8 cellular contexts compared by ENCODE assay signal in the genomic region with DNA sequence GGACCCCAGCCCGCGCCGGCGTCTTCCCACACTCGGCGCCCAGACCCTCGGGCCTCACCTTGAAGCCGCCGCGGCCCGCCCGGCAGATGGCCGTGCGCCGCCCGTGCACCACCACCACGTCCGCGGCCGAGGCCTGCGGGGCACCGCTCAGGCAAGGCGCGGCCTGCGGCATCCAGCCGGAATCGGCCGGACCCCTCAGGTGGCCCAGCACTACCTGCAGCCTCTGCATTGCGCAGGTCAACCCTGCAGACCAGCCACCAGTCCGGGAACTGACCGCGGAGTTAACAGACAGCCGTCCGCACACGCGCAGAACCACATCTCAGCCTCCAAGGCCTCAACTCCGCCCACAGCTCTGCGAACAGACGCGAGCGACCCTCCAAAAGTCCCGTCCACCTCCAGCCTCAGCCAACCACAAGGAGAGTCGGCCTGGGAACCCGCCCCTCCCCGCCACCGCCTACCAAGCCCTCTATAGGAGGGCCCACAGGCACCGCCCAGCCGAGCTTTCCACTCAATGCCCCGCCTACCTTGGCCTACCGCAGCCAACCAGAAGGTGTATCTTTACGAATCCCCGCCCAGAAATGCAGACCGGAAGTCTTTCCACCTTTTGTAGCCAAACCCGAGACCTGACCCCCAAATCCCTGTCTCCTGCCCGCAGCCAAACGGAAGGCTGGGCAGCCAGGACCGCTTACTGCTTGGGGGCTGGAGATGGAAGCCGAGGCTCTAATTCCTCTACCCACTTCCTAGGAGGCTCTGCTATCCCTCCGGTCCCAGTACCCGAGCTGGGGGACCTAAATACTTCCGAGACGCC. TPM values are rescaled to one million over a fixed set of nuclear protein-coding genes. Genes with fewer than 3 reads are reported as not detected.
DNase-seq lines count a peak whose midpoint lies in the region; ATAC-seq and TF ChIP-seq lines count a peak whose summit lies in the region.

A gene with protein sequence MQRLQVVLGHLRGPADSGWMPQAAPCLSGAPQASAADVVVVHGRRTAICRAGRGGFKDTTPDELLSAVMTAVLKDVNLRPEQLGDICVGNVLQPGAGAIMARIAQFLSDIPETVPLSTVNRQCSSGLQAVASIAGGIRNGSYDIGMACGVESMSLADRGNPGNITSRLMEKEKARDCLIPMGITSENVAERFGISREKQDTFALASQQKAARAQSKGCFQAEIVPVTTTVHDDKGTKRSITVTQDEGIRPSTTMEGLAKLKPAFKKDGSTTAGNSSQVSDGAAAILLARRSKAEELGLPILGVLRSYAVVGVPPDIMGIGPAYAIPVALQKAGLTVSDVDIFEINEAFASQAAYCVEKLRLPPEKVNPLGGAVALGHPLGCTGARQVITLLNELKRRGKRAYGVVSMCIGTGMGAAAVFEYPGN (minus strand): TSS at position 321 of the 808 bp plus-strand sequence. CDS start 92 bp downstream, at position 229.

- peaks cover 52% of the 10 kb centered on the region for H3K4me1 Mint-ChIP-seq in activated naive CD8-positive, alpha-beta T cell treated with anti-CD3 and anti-CD28 coated beads, Interleukin-2, amount 10 ng/mL, durations not matched to agents 7 days and 5 days
- H3K4me1 Mint-ChIP-seq in glutamatergic neuron (ENCODE audit: low read depth, unreplicated experiment) (peaks cover 21% of the 10 kb centered on the region), osteocyte (ENCODE audit: unreplicated experiment) (peaks cover 28% of the 10 kb centered on the region)

- H3K27ac Mint-ChIP-seq in activated naive CD8-positive, alpha-beta T cell treated with anti-CD3 and anti-CD28 coated beads, Interleukin-2, amount 10 ng/mL, durations not matched to agents 7 days and 5 days, result peak within 1 kb of the TSS; percentile 100
- peak within 1 kb of the TSS; percentile 98 for H3K27ac Mint-ChIP-seq in glutamatergic neuron (ENCODE audit: unreplicated experiment)
- peak within 1 kb of the TSS; percentile 96 for H3K27ac Mint-ChIP-seq in osteocyte (ENCODE audit: unreplicated experiment)

- no peaks in the 10 kb centered on the region for H3K27me3 Mint-ChIP-seq in activated naive CD8-positive, alpha-beta T cell treated with anti-CD3 and anti-CD28 coated beads, Interleukin-2, amount 10 ng/mL, durations not matched to agents 7 days and 5 days
- H3K27me3 Mint-ChIP-seq in glutamatergic neuron (ENCODE audit: unreplicated experiment) (peaks cover 19% of the 10 kb centered on the region), osteocyte (ENCODE audit: unreplicated experiment) (peaks cover 5% of the 10 kb centered on the region)

- peak within 1 kb of the TSS; percentile 81 for H3K4me2 ChIP-seq in SU-DHL-6 (ENCODE audit: low read depth, low read length, poor library complexity, severe bottlenecking)

- peak; percentile 89 for ATAC-seq in HG02678 (IDR thresholded peaks at IDR 0.05; ENCODE audit: unreplicated experiment)
- peak; percentile 86 for ATAC-seq in activated naive CD8-positive, alpha-beta T cell treated with anti-CD3 and anti-CD28 coated beads, Interleukin-2, amount 10 ng/mL, durations not matched to agents 7 days and 5 days (ENCODE audit: low read depth)

- peaks cover 15% of the 10 kb centered on the region for H3K79me2 ChIP-seq in SU-DHL-6 (ENCODE audit: insufficient read depth, low read length)

- H3K9me3 Mint-ChIP-seq in activated naive CD8-positive, alpha-beta T cell treated with anti-CD3 and anti-CD28 coated beads, Interleukin-2, amount 10 ng/mL, durations not matched to agents 7 days and 5 days, result no peaks in the 10 kb centered on the region
- H3K9me3 Mint-ChIP-seq in glutamatergic neuron (ENCODE audit: unreplicated experiment) (peaks cover 19% of the 10 kb centered on the region), osteocyte (ENCODE audit: unreplicated experiment) (no peaks in the 10 kb centered on the region)

- peak within 1 kb of the TSS; percentile 38 for H2AFZ ChIP-seq in SU-DHL-6 (ENCODE audit: low read depth, low read length, severe bottlenecking)

- no peaks in the 10 kb centered on the region for H3K36me3 ChIP-seq in SU-DHL-6 (ENCODE audit: low read length)
- peaks cover 40% of the 10 kb centered on the region for H3K36me3 ChIP-seq in thymus (ENCODE audit: control insufficient read depth, insufficient read depth)

- H3K27me3 ChIP-seq in SU-DHL-6 (ENCODE audit: low read length) (no peaks in the 10 kb centered on the region), thymus (ENCODE audit: control insufficient read depth, insufficient read depth) (no peaks in the 10 kb centered on the region)

- H3K9me3 ChIP-seq in SU-DHL-6 (ENCODE audit: insufficient read depth, low read length), result no peaks in the 10 kb centered on the region
- H3K9me3 ChIP-seq in thymus (ENCODE audit: control insufficient read depth), result no peaks in the 10 kb centered on the region

- peaks cover 25% of the 10 kb centered on the region for H3K36me3 Mint-ChIP-seq in activated naive CD8-positive, alpha-beta T cell treated with anti-CD3 and anti-CD28 coated beads, Interleukin-2, amount 10 ng/mL, durations not matched to agents 7 days and 5 days
- H3K36me3 Mint-ChIP-seq in glutamatergic neuron (ENCODE audit: unreplicated experiment) (no peaks in the 10 kb centered on the region), osteocyte (ENCODE audit: unreplicated experiment) (peaks cover 15% of the 10 kb centered on the region)

- H3K4me3 ChIP-seq in SU-DHL-6 (ENCODE audit: insufficient read depth, low read length, poor library complexity, severe bottlenecking) (peak within 1 kb of the TSS; percentile 78), thymus (ENCODE audit: low read length) (peak within 1 kb of the TSS; percentile 93)

- WGBS in thymus, result under 1% methylated on average over 62 of the region's 62 CpGs

- peak within 1 kb of the TSS; percentile 86 for H3K4me3 Mint-ChIP-seq in activated naive CD8-positive, alpha-beta T cell treated with anti-CD3 and anti-CD28 coated beads, Interleukin-2, amount 10 ng/mL, durations not matched to agents 7 days and 5 days
- H3K4me3 Mint-ChIP-seq in glutamatergic neuron (ENCODE audit: unreplicated experiment) (peak within 1 kb of the TSS; percentile 99), osteocyte (ENCODE audit: unreplicated experiment) (peak within 1 kb of the TSS; percentile 86)

- no peaks in the 10 kb centered on the region for H3K9me2 ChIP-seq in SU-DHL-6 (replicated peaks; ENCODE audit: insufficient read depth, low read length)

- H3K27ac ChIP-seq in SU-DHL-6 (ENCODE audit: low read depth, low read length) (peak within 1 kb of the TSS; percentile 30), thymus (ENCODE audit: low read depth) (peak within 1 kb of the TSS; percentile 94)

- H3K4me1 ChIP-seq in thymus (ENCODE audit: control insufficient read depth, insufficient read depth, low read length), result peaks cover 27% of the 10 kb centered on the region

- TF ChIP-seq CTCF in SU-DHL-6 (IDR thresholded peaks at IDR 0.05; ENCODE audit: insufficient read depth, low read length, poor library complexity, severe bottlenecking) (no peak), glutamatergic neuron (IDR thresholded peaks at IDR 0.05; ENCODE audit: partially characterized antibody, unreplicated experiment) (no peak), osteocyte (IDR thresholded peaks at IDR 0.05) (peak; percentile 6)

- POLR2A ChIA-PET in activated naive CD8-positive, alpha-beta T cell treated with anti-CD3 and anti-CD28 coated beads, Interleukin-2, amount 10 ng/mL, durations not matched to agents 7 days and 5 days (lab: Charles Lee), result interaction anchor here (0.7 to 5.0 kb wide), 12 partner anchors 11 to 301 kb away, joined by 3 to 171 read pairs (median 5); a partner anchor contains a TSS

- DNase-seq in NCI-H128 (lab: John Stamatoyannopoulos, UW; ENCODE audit: unreplicated experiment), result peak; percentile 92
- DNase-seq in activated naive CD8-positive, alpha-beta T cell treated with anti-CD3 and anti-CD28 coated beads, Interleukin-2, amount 10 ng/mL, durations not matched to agents 7 days and 5 days, result peak; percentile 93
- peak; percentile 100 for DNase-seq in glutamatergic neuron
- peak; percentile 99 for DNase-seq in osteocyte (ENCODE audit: extremely low spot score, unreplicated experiment)

- no peaks in the 10 kb centered on the region for H4K20me1 ChIP-seq in SU-DHL-6 (ENCODE audit: low read depth, low read length)

- peak; percentile 84 for TF ChIP-seq POLR2A in GM10847 (IDR thresholded peaks at IDR 0.05; ENCODE audit: extremely low read depth, insufficient read length)

- H3K9ac ChIP-seq in SU-DHL-6 (ENCODE audit: low read length), result peak within 1 kb of the TSS; percentile 86

- no peaks in the 10 kb centered on the region for H3F3A ChIP-seq in SU-DHL-6 (ENCODE audit: insufficient read depth)

RNA-seq across cellular contexts. Expression of the gene that starts here (rescaled TPM):
- 10 to 100 TPM; 89.0 to 93.5 TPM for total RNA-seq in activated naive CD8-positive, alpha-beta T cell treated with anti-CD3 and anti-CD28 coated beads, Interleukin-2, amount 10 ng/mL, durations not matched to agents 7 days and 5 days
- total RNA-seq in glutamatergic neuron (ENCODE audit: unreplicated experiment) (89.8 TPM), osteocyte (60.3 and 62.0 TPM in 2 replicates)
- polyA plus RNA-seq in thymus, result 75.2 TPM

Comparison
In these comparisons a context has a peak if more than half of its experiments do, and no peak if none do; other contexts are left out.
1. Peak in every context shown above with its lines: DNase-seq, ATAC-seq, H3K4me3 ChIP-seq and H3K27ac ChIP-seq.